23 cellular contexts compared by ENCODE assay signal in genomic region chr17:16820161-16820877, GRCh38.
DNase-seq lines count a peak whose midpoint lies in the region; TF ChIP-seq lines count a peak whose summit lies in the region.
"Had no signal": no experiment of that assay in that cellular context is flagged by ENCODE, and none has a peak within 500 bp of the region (broad histone marks: within the 10 kb centered on the region; RNA-seq: fewer than 3 reads in every experiment).

No MANE protein-coding gene starts in this region.

- no peaks in the 10 kb centered on the region for H3K36me3 ChIP-seq in brain microvascular endothelial cell (replicated peaks)
- H3K36me3 ChIP-seq in CD8-positive, alpha-beta memory T cell (ENCODE audit: insufficient read depth, low read length) = no peaks in the 10 kb centered on the region
- H3K36me3 ChIP-seq: SJCRH30 had no signal

- no peak overlapping the region for H3K27ac Mint-ChIP-seq in CD8-positive, alpha-beta memory T cell
- H3K27ac Mint-ChIP-seq: activated CD4-positive, alpha-beta T cell treated with anti-CD3 and anti-CD28 coated beads for 36 hours; activated naive CD4-positive, alpha-beta T cell treated with anti-CD3 and anti-CD28 coated beads, Interleukin-2, amount 10 ng/mL, durations not matched to agents 7 days and 5 days; CD4-positive, alpha-beta T cell had no signal

- H3K4me3 Mint-ChIP-seq in CD8-positive, alpha-beta memory T cell = no peak overlapping the region
- H3K4me3 Mint-ChIP-seq: activated CD4-positive, alpha-beta T cell treated with anti-CD3 and anti-CD28 coated beads for 36 hours; activated naive CD4-positive, alpha-beta T cell treated with anti-CD3 and anti-CD28 coated beads, Interleukin-2, amount 10 ng/mL, durations not matched to agents 7 days and 5 days; CD4-positive, alpha-beta T cell had no signal

- H3K36me3 Mint-ChIP-seq in CD8-positive, alpha-beta memory T cell = no peaks in the 10 kb centered on the region
- H3K36me3 Mint-ChIP-seq: activated naive CD4-positive, alpha-beta T cell treated with anti-CD3 and anti-CD28 coated beads, Interleukin-2, amount 10 ng/mL, durations not matched to agents 7 days and 5 days; naive B cell had no signal

- H3K4me1 ChIP-seq in CD8-positive, alpha-beta memory T cell (ENCODE audit: insufficient read depth, low read length) = no peaks in the 10 kb centered on the region

- no peak overlapping the region for H3K27ac ChIP-seq in brain microvascular endothelial cell
- H3K27ac ChIP-seq in CD8-positive, alpha-beta memory T cell (ENCODE audit: low read depth, low read length) = no peak overlapping the region
- H3K27ac ChIP-seq: epithelial cell of prostate, SJCRH30 had no signal

- H3K27me3 ChIP-seq in brain microvascular endothelial cell (replicated peaks) = no peaks in the 10 kb centered on the region
- H3K27me3 ChIP-seq in CD8-positive, alpha-beta memory T cell (ENCODE audit: insufficient read depth, low read length, poor library complexity, severe bottlenecking) = no peaks in the 10 kb centered on the region

- peaks cover 6 to 31% of the 10 kb centered on the region in 2 donors for H3K27me3 Mint-ChIP-seq in CD8-positive, alpha-beta memory T cell
- H3K27me3 Mint-ChIP-seq: activated CD4-positive, alpha-beta T cell treated with anti-CD3 and anti-CD28 coated beads for 36 hours had no signal

- H3K9me3 ChIP-seq in CD8-positive, alpha-beta memory T cell (ENCODE audit: low read length) = no peaks in the 10 kb centered on the region
- H3K9me3 ChIP-seq: SJCRH30 had no signal

- no peak for TF ChIP-seq CTCF in brain microvascular endothelial cell (IDR thresholded peaks at IDR 0.05; ENCODE audit: low read depth, low read length, missing control alignments)

- in situ Hi-C loops in brain microvascular endothelial cell (cut with HindIII; ENCODE audit: low pct_ligation_motif_present, low sequenced_read_pairs) = no loop called here

- CTCF ChIA-PET in CD8-positive, alpha-beta memory T cell (lab: Charles Lee) = no interaction called here

- POLR2A ChIA-PET in CD8-positive, alpha-beta memory T cell (lab: Charles Lee) = no interaction called here

- no peaks in the 10 kb centered on the region for H3K4me1 Mint-ChIP-seq in CD8-positive, alpha-beta memory T cell
- H3K4me1 Mint-ChIP-seq: activated CD4-positive, alpha-beta T cell treated with anti-CD3 and anti-CD28 coated beads for 36 hours; activated naive CD4-positive, alpha-beta T cell treated with anti-CD3 and anti-CD28 coated beads, Interleukin-2, amount 10 ng/mL, durations not matched to agents 7 days and 5 days; naive B cell had no signal

- no peaks in the 10 kb centered on the region for H3K9me3 Mint-ChIP-seq in CD8-positive, alpha-beta memory T cell
- H3K9me3 Mint-ChIP-seq: activated naive CD4-positive, alpha-beta T cell treated with anti-CD3 and anti-CD28 coated beads, Interleukin-2, amount 10 ng/mL, durations not matched to agents 7 days and 5 days; CD4-positive, alpha-beta T cell; naive B cell had no signal

- DNase-seq in GM03348 (ENCODE audit: low spot score) = peak; percentile 4
- peak; percentile 16 for DNase-seq in dedifferentiated amniotic fluid mesenchymal stem cell (ENCODE audit: extremely low spot score)
- DNase-seq in islet precursor cell = peak; percentile 70
- DNase-seq in stromal cell of bone marrow (ENCODE audit: low read depth) = peak; percentile 16
- no peak for DNase-seq in stimulated activated naive CD4-positive, alpha-beta T cell (lab: John Stamatoyannopoulos, UW)
- DNase-seq in brain microvascular endothelial cell = no peak
- DNase-seq in CD8-positive, alpha-beta memory T cell = no peak
- no peak for DNase-seq in NCI-H1417 (lab: John Stamatoyannopoulos, UW)
- DNase-seq: activated CD4-positive, alpha-beta T cell treated with anti-CD3 and anti-CD28 coated beads for 36 hours; activated naive CD4-positive, alpha-beta T cell treated with anti-CD3 and anti-CD28 coated beads, Interleukin-2, amount 10 ng/mL, durations not matched to agents 7 days and 5 days; activated T-cell treated with anti-CD3 and anti-CD28 coated beads, Interleukin-2, amount 50 U/mL, for 48 hours; CD4-positive, alpha-beta T cell; central memory CD4-positive, alpha-beta T cell; DMS79 treated with DMSO at 0.1 percent for 48 hours; kidney; mesenchymal stem cell; naive B cell; NCI-H2029; NCI-H345; NCI-H82; occipital lobe had no signal

- H3K4me3 ChIP-seq in brain microvascular endothelial cell (ENCODE audit: low read depth, low read length) = no peak overlapping the region
- no peak overlapping the region for H3K4me3 ChIP-seq in CD8-positive, alpha-beta memory T cell (ENCODE audit: low read length)
- H3K4me3 ChIP-seq: SJCRH30 had no signal

Comparison
In these comparisons a context has a peak if more than half of its experiments do, and no peak if none do; other contexts are left out.
1. DNase-seq: peak in GM03348 (single experiment), dedifferentiated amniotic fluid mesenchymal stem cell (single experiment), islet precursor cell (single experiment) and stromal cell of bone marrow (single experiment); none in stimulated activated naive CD4-positive, alpha-beta T cell (0 of 6), brain microvascular endothelial cell (single experiment), CD8-positive, alpha-beta memory T cell (0 of 5) and NCI-H1417 (0 of 3).